Comparison of ENCODE assay signal across 1 cellular context in genomic region chr19:45075215-45076028, GRCh38.
TF ChIP-seq lines count a peak whose summit lies in the region.

No MANE protein-coding gene starts in this region.

TF ChIP-seq in GM12878, 131 proteins besides CTCF, POLR2A, EP300 and RAD21 (continues in another document):
- TF ChIP-seq CHD1 (IDR thresholded peaks at IDR 0.05; ENCODE audit: low read depth, low read length) = no peak
- TF ChIP-seq SRF (IDR thresholded peaks at IDR 0.05; ENCODE audit: low read depth in 2 of 2, low read length in 2 of 2) = 0 out of 4 replicates have a peak, but pooled peaks of 1 of the 2 experiments have one; percentile 59
- no peak for TF ChIP-seq STAT1 (conservative IDR thresholded peaks at IDR 0.05)
- no peak for TF ChIP-seq SREBF2 (IDR thresholded peaks at IDR 0.05; ENCODE audit: low read length)
- TF ChIP-seq FOXK2 (IDR thresholded peaks at IDR 0.05) = peak; percentile 63; the same call in 1 of the 2 replicates
- TF ChIP-seq TCF12 (IDR thresholded peaks at IDR 0.05; ENCODE audit: low read depth, low read length) = peak; percentile 98
- TF ChIP-seq JUNB (IDR thresholded peaks at IDR 0.05) = no peak
- no peak for TF ChIP-seq HDAC2 (IDR thresholded peaks at IDR 0.05)
- TF ChIP-seq FOXM1 (IDR thresholded peaks at IDR 0.05; ENCODE audit: low read depth, low read length) = peak; percentile 43; the same call in 1 of the 2 replicates
- no peak for TF ChIP-seq RB1 (IDR thresholded peaks at IDR 0.05; ENCODE audit: borderline replicate concordance)
- TF ChIP-seq ZNF24 (IDR thresholded peaks at IDR 0.05) = 0 out of 2 replicates have a peak, but pooled peaks have one; percentile 28
- no peak for TF ChIP-seq KAT2A (conservative IDR thresholded peaks at IDR 0.05; ENCODE audit: control insufficient read depth, low read depth, low read length)
- TF ChIP-seq ETV6 (conservative IDR thresholded peaks at IDR 0.05 in 1 of 2, IDR thresholded peaks at IDR 0.05 in 1 of 2; ENCODE audit: borderline replicate concordance in 1 of 2, low read depth in 1 of 2) = 0 out of 4 replicates have a peak, but pooled peaks of 1 of the 2 experiments have one; percentile 33
- TF ChIP-seq TCF7 (IDR thresholded peaks at IDR 0.05; ENCODE audit: borderline replicate concordance) = no peak
- peak; percentile 84 for TF ChIP-seq BCL11A (IDR thresholded peaks at IDR 0.05; ENCODE audit: low read depth, low read length)
- TF ChIP-seq PKNOX1 (IDR thresholded peaks at IDR 0.05) = peak; percentile 68
- TF ChIP-seq, protein P1, sequence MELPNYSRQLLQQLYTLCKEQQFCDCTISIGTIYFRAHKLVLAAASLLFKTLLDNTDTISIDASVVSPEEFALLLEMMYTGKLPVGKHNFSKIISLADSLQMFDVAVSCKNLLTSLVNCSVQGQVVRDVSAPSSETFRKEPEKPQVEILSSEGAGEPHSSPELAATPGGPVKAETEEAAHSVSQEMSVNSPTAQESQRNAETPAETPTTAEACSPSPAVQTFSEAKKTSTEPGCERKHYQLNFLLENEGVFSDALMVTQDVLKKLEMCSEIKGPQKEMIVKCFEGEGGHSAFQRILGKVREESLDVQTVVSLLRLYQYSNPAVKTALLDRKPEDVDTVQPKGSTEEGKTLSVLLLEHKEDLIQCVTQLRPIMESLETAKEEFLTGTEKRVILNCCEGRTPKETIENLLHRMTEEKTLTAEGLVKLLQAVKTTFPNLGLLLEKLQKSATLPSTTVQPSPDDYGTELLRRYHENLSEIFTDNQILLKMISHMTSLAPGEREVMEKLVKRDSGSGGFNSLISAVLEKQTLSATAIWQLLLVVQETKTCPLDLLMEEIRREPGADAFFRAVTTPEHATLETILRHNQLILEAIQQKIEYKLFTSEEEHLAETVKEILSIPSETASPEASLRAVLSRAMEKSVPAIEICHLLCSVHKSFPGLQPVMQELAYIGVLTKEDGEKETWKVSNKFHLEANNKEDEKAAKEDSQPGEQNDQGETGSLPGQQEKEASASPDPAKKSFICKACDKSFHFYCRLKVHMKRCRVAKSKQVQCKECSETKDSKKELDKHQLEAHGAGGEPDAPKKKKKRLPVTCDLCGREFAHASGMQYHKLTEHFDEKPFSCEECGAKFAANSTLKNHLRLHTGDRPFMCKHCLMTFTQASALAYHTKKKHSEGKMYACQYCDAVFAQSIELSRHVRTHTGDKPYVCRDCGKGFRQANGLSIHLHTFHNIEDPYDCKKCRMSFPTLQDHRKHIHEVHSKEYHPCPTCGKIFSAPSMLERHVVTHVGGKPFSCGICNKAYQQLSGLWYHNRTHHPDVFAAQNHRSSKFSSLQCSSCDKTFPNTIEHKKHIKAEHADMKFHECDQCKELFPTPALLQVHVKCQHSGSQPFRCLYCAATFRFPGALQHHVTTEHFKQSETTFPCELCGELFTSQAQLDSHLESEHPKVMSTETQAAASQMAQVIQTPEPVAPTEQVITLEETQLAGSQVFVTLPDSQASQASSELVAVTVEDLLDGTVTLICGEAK (IDR thresholded peaks at IDR 0.05; ENCODE audit: borderline replicate concordance) = no peak
- TF ChIP-seq, protein P2, sequence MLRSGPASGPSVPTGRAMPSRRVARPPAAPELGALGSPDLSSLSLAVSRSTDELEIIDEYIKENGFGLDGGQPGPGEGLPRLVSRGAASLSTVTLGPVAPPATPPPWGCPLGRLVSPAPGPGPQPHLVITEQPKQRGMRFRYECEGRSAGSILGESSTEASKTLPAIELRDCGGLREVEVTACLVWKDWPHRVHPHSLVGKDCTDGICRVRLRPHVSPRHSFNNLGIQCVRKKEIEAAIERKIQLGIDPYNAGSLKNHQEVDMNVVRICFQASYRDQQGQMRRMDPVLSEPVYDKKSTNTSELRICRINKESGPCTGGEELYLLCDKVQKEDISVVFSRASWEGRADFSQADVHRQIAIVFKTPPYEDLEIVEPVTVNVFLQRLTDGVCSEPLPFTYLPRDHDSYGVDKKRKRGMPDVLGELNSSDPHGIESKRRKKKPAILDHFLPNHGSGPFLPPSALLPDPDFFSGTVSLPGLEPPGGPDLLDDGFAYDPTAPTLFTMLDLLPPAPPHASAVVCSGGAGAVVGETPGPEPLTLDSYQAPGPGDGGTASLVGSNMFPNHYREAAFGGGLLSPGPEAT (IDR thresholded peaks at IDR 0.05; ENCODE audit: low read depth) = peak; percentile 95; the same call in 1 of the 2 replicates
- TF ChIP-seq RBBP5 (conservative IDR thresholded peaks at IDR 0.05) = no peak
- TF ChIP-seq BCLAF1 (IDR thresholded peaks at IDR 0.05) = peak; percentile 70; the same call in 1 of the 2 replicates
- TF ChIP-seq CHD4 (IDR thresholded peaks at IDR 0.05) = no peak
- no peak for TF ChIP-seq STAT3 (IDR thresholded peaks at IDR 0.05; ENCODE audit: low read depth, low read length)
- no peak for TF ChIP-seq MYC (IDR thresholded peaks at IDR 0.05; ENCODE audit: insufficient read depth, insufficient read length, insufficient replicate concordance, low read length, severe bottlenecking)
- no peak for TF ChIP-seq ZNF622 (IDR thresholded peaks at IDR 0.05)
- TF ChIP-seq POLR2AphosphoS2 (IDR thresholded peaks at IDR 0.05; ENCODE audit: low read depth, low read length) = no peak
- no peak for TF ChIP-seq RELA (IDR thresholded peaks at IDR 0.05; ENCODE audit: borderline replicate concordance, partially characterized antibody)
- no peak for TF ChIP-seq ATF3 (IDR thresholded peaks at IDR 0.05; ENCODE audit: borderline replicate concordance, extremely low read depth, low read depth, low read length)
- TF ChIP-seq MXI1 (IDR thresholded peaks at IDR 0.05; ENCODE audit: low read depth, low read length) = peak; percentile 61
- 0 out of 2 replicates have a peak, but pooled peaks have one; percentile 26 for TF ChIP-seq PML (IDR thresholded peaks at IDR 0.05; ENCODE audit: low read length)
- TF ChIP-seq PBX3 (IDR thresholded peaks at IDR 0.05; ENCODE audit: insufficient replicate concordance, low read depth, low read length) = peak; percentile 8
- TF ChIP-seq ZBTB4 (CRISPR knock-in tag; IDR thresholded peaks at IDR 0.05) = no peak
- TF ChIP-seq, protein P3, sequence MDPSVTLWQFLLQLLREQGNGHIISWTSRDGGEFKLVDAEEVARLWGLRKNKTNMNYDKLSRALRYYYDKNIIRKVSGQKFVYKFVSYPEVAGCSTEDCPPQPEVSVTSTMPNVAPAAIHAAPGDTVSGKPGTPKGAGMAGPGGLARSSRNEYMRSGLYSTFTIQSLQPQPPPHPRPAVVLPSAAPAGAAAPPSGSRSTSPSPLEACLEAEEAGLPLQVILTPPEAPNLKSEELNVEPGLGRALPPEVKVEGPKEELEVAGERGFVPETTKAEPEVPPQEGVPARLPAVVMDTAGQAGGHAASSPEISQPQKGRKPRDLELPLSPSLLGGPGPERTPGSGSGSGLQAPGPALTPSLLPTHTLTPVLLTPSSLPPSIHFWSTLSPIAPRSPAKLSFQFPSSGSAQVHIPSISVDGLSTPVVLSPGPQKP (IDR thresholded peaks at IDR 0.05; ENCODE audit: low read depth, low read length) = no peak
- no peak for TF ChIP-seq PRDM15 (CRISPR knock-in tag; IDR thresholded peaks at IDR 0.05)
- TF ChIP-seq SP1 (IDR thresholded peaks at IDR 0.05; ENCODE audit: low read depth, low read length) = peak; percentile 62
- peak; percentile 69; the same call in 1 of the 2 replicates for TF ChIP-seq MLLT1 (IDR thresholded peaks at IDR 0.05)
- no peak for TF ChIP-seq PAX8 (IDR thresholded peaks at IDR 0.05)
- no peak for TF ChIP-seq SREBF1 (IDR thresholded peaks at IDR 0.05; ENCODE audit: low read length)
- no peak for TF ChIP-seq HDAC6 (IDR thresholded peaks at IDR 0.05; ENCODE audit: unreplicated experiment)
